14 cellular contexts compared by ENCODE assay signal in genomic region chr12:120784804-120785203, GRCh38.
"Had no signal": no experiment of that assay in that cellular context is flagged by ENCODE, and none has a peak within 500 bp of the region (broad histone marks: within the 10 kb centered on the region; RNA-seq: fewer than 3 reads in every experiment).

No MANE protein-coding gene starts in this region.

- H3K27me3 ChIP-seq: ascending aorta, sigmoid colon, spleen, tibial artery had no signal

- H3K27ac ChIP-seq: ascending aorta, sigmoid colon, tibial artery had no signal

- H3K9me3 Mint-ChIP-seq: neural crest cell; T-helper 2 cell treated with Interferon-gamma antibody and Interleukin-4, amounts not matched to agents 5 μg/mL and 100 μg/mL, for 36 hours had no signal

- H3K4me1 ChIP-seq: ascending aorta, sigmoid colon, tibial artery had no signal

- DNase-seq: activated CD4-positive, CD25-positive, alpha-beta regulatory T cell; activated CD8-positive, alpha-beta memory T cell treated with anti-CD3 and anti-CD28 coated beads, Interleukin-2, amount 50 U/mL, for 48 hours; activated effector memory CD4-positive, alpha-beta T cell treated with anti-CD3 and anti-CD28 coated beads, Interleukin-2, amount 50 U/mL, for 16 hours; erythroblast; midbrain; sigmoid colon; spleen; stimulated activated CD4-positive, alpha-beta T cell treated with anti-CD3 and anti-CD28 coated beads, Interleukin-1b, Interleukin-23, amount 100 ng/mL, for 48 hours; SW 1271; tibial artery had no signal

- H3K4me1 Mint-ChIP-seq: neural crest cell had no signal

- H3K4me3 Mint-ChIP-seq: neural crest cell; T-helper 2 cell treated with Interferon-gamma antibody and Interleukin-4, amounts not matched to agents 5 μg/mL and 100 μg/mL, for 36 hours had no signal

- H3K9me3 ChIP-seq: ascending aorta, sigmoid colon, spleen, tibial artery had no signal

- H3K27ac Mint-ChIP-seq: T-helper 2 cell treated with Interferon-gamma antibody and Interleukin-4, amounts not matched to agents 5 μg/mL and 100 μg/mL, for 36 hours had no signal

- H3K4me3 ChIP-seq: ascending aorta, lung, sigmoid colon, spleen, tibial artery had no signal
